Comparison of ENCODE assay signal across 8 cellular contexts in genomic region chr5:149264432-149265069, GRCh38. TPM values are rescaled to one million over a fixed set of nuclear protein-coding genes. Genes with fewer than 3 reads are reported as not detected.
DNase-seq lines count a peak whose midpoint lies in the region; ATAC-seq and TF ChIP-seq lines count a peak whose summit lies in the region.

No MANE protein-coding gene starts in this region.

- peak; percentile 73 for TF ChIP-seq CTCF in GM12872 (IDR thresholded peaks at IDR 0.05; ENCODE audit: insufficient read depth, low read depth, low read length)
- TF ChIP-seq CTCF in fibroblast of the aortic adventitia (IDR thresholded peaks at IDR 0.05; ENCODE audit: insufficient read depth, low read length) = peak; percentile 33
- peak; percentile 51 for TF ChIP-seq CTCF in smooth muscle cell (IDR thresholded peaks at IDR 0.05; ENCODE audit: borderline replicate concordance, insufficient read depth, poor library complexity, severe bottlenecking)
- TF ChIP-seq CTCF in omental fat pad (IDR thresholded peaks at IDR 0.05) = no peak

- DNase-seq in H7 (peak; percentile 87), NCI-H1436 treated with DMSO at 0.1 percent for 48 hours (lab: John Stamatoyannopoulos, UW) (peak; percentile 50), fibroblast of the aortic adventitia (ENCODE audit: low read depth) (no peak), smooth muscle cell (lab: John Stamatoyannopoulos, UW; ENCODE audit: unreplicated experiment) (no peak), HCEC 1CT (no peak), omental fat pad (ENCODE audit: low spot score) (no peak)
- DNase-seq in activated CD4-positive, alpha-beta T cell treated with anti-CD3 and anti-CD28 coated beads, Interleukin-2, amount 50 U/mL, for 1 hour = peak; percentile 62

- WGBS in smooth muscle cell (ENCODE audit: low lambda C conversion rate) = 16% methylated on average over 12 of the region's 12 CpGs

- ATAC-seq in omental fat pad (ENCODE audit: low FRiP score) = no peak

- H3K4me1 ChIP-seq in smooth muscle cell (ENCODE audit: low read depth) = no peaks in the 10 kb centered on the region

- H3K27me3 ChIP-seq in H7 (ENCODE audit: control insufficient read depth, insufficient read depth, low read length) = peaks cover 6% of the 10 kb centered on the region
- H3K27me3 ChIP-seq in smooth muscle cell (ENCODE audit: low read depth) = peaks cover 56% of the 10 kb centered on the region

- H3K4me2 ChIP-seq in smooth muscle cell = no peak overlapping the region

- H3F3A ChIP-seq in smooth muscle cell (ENCODE audit: low read depth) = no peaks in the 10 kb centered on the region

- no peak overlapping the region for H2AFZ ChIP-seq in smooth muscle cell (ENCODE audit: low read depth)

- no peak overlapping the region for H3K4me3 ChIP-seq in H7 (ENCODE audit: insufficient read depth, low read depth, low read length)
- H3K4me3 ChIP-seq in fibroblast of the aortic adventitia (ENCODE audit: low read depth, low read length) = no peak overlapping the region
- no peak overlapping the region for H3K4me3 ChIP-seq in smooth muscle cell

- H3K36me3 ChIP-seq in H7 (replicated peaks; ENCODE audit: control insufficient read depth, insufficient read depth, low read length) (no peaks in the 10 kb centered on the region), smooth muscle cell (ENCODE audit: low read depth) (no peaks in the 10 kb centered on the region)

- H4K20me1 ChIP-seq in smooth muscle cell (ENCODE audit: low read depth) = no peaks in the 10 kb centered on the region

- H3K9me3 ChIP-seq in smooth muscle cell (replicated peaks; ENCODE audit: low read depth) = no peaks in the 10 kb centered on the region

- no peak overlapping the region for H3K9ac ChIP-seq in smooth muscle cell (ENCODE audit: low read depth)

- no peaks in the 10 kb centered on the region for H3K79me2 ChIP-seq in smooth muscle cell (ENCODE audit: low read depth)

- no peak overlapping the region for H3K27ac ChIP-seq in smooth muscle cell (ENCODE audit: low read depth)

RNA-seq across cellular contexts. Expression of gene AFAP1L1, which starts 7.1 kb away (rescaled TPM):
- total RNA-seq in H7 (2014; rRNA removed; shearing (Covaris generic)) = 2.2 and 3.3 TPM in 2 replicates
- 2.3 and 10.8 TPM in 2 replicates for total RNA-seq in fibroblast of the aortic adventitia (ENCODE audit: low replicate concordance)
- total RNA-seq in smooth muscle cell = 2.3 and 2.4 TPM in 2 replicates
- 0.59 and 4.5 TPM in 2 replicates for polyA plus RNA-seq in smooth muscle cell
- total RNA-seq in omental fat pad = 10 to 100 TPM; 44.1 to 58.5 (median 46.9) TPM

Comparison
In these comparisons a context has a peak if more than half of its experiments do, and no peak if none do; other contexts are left out.
1. CTCF ChIP-seq: peak in GM12872 (single experiment), fibroblast of the aortic adventitia (single experiment) and smooth muscle cell (single experiment); none in omental fat pad (0 of 3).
2. DNase-seq: peak in H7 (single experiment), NCI-H1436 treated with DMSO at 0.1 percent for 48 hours (single experiment) and activated CD4-positive, alpha-beta T cell treated with anti-CD3 and anti-CD28 coated beads, Interleukin-2, amount 50 U/mL, for 1 hour (single experiment); none in fibroblast of the aortic adventitia (single experiment), smooth muscle cell (single experiment), HCEC 1CT (single experiment) and omental fat pad (single experiment).